In the genomic region with DNA sequence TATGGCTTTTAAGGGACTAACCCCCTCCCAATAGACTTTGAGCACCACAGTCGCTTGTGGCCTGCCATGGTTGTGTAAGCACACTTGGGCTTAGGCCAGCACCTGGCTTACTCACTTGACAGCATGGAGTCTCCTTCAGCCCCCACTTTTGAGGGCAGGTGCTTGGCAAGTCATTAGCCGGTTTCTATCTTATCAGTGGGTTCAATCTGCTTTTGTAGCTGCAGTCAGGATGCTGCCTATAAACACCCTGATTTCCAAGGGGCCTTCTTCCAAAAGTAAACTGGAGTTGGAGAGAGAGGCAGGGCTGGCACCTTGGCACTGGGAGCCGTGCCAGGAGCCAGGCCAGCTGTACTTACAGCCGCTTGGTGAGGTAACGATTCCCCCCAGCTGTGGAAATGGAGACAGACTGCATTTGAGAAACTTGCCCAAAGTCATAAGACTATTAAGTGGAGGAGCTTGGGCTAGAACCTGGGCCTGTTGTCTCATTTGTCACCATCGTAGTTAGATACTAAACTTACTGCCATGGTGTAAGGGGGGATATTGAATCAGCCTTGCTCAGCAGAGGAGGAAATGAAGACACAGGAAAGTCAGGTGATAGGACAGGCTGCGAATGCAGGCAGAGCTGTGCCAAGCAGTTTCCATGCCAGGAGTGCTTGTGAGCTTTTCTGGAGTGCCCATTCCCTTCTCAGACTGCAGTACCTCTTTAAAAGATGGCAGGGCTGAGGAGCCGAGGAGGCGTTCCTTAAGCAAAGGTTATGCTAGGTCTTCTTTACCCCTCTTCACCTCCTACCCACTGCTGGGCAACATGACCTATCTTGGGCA, we compare ENCODE assay signal across 10 cellular contexts.
DNase-seq lines count a peak whose midpoint lies in the region; ATAC-seq and TF ChIP-seq lines count a peak whose summit lies in the region.
"Had no signal": no experiment of that assay in that cellular context is flagged by ENCODE, and none has a peak within 500 bp of the region (broad histone marks: within the 10 kb centered on the region; RNA-seq: fewer than 3 reads in every experiment).

No MANE protein-coding gene starts in this region.

- H3K27ac ChIP-seq in gastroesophageal sphincter (peak overlapping the region in 3 of 4 donors; percentile 46 to 70 (median 54)), thymus (ENCODE audit: low read depth) (peak overlapping the region; percentile 47)

- H3K4me1 Mint-ChIP-seq in activated naive CD4-positive, alpha-beta T cell treated with anti-CD3 and anti-CD28 coated beads, Interleukin-2, amount 10 ng/mL, durations not matched to agents 7 days and 5 days = peaks cover 64% of the 10 kb centered on the region

- no peaks in the 10 kb centered on the region for H3K27me3 Mint-ChIP-seq in activated naive CD4-positive, alpha-beta T cell treated with anti-CD3 and anti-CD28 coated beads, Interleukin-2, amount 10 ng/mL, durations not matched to agents 7 days and 5 days

- H3K36me3 ChIP-seq in gastroesophageal sphincter = no peaks in the 10 kb centered on the region
- no peaks in the 10 kb centered on the region for H3K36me3 ChIP-seq in thymus (ENCODE audit: control insufficient read depth, insufficient read depth)

- H3K27me3 ChIP-seq in gastroesophageal sphincter (no peaks in the 10 kb centered on the region), thymus (ENCODE audit: control insufficient read depth, insufficient read depth) (no peaks in the 10 kb centered on the region)

- H3K4me1 ChIP-seq in gastroesophageal sphincter = peaks cover 0 to 65% (median 22%) of the 10 kb centered on the region in 3 donors
- peaks cover 36% of the 10 kb centered on the region for H3K4me1 ChIP-seq in thymus (ENCODE audit: control insufficient read depth, insufficient read depth, low read length)

- H3K4me3 ChIP-seq in gastroesophageal sphincter = no peak overlapping the region
- no peak overlapping the region for H3K4me3 ChIP-seq in thymus (ENCODE audit: low read length)

- no peaks in the 10 kb centered on the region for H3K9me3 ChIP-seq in gastroesophageal sphincter
- no peaks in the 10 kb centered on the region for H3K9me3 ChIP-seq in thymus (ENCODE audit: control insufficient read depth)

- ATAC-seq in gastroesophageal sphincter (peak; percentile 40), HG03457 (IDR thresholded peaks at IDR 0.05; ENCODE audit: unreplicated experiment) (no peak)

- no peak for DNase-seq in activated naive CD4-positive, alpha-beta T cell treated with anti-CD3 and anti-CD28 coated beads, Interleukin-2, amount 10 ng/mL, durations not matched to agents 7 days and 5 days
- no peak for DNase-seq in activated naive CD4-positive, alpha-beta T cell treated with anti-CD3 and anti-CD28 coated beads, Interleukin-2, amount 50 U/mL, for 16 hours
- peak; percentile 64 for DNase-seq in NCI-H446 treated with DMSO at 0.1 percent for 48 hours (lab: John Stamatoyannopoulos, UW)
- no peak for DNase-seq in RKO (ENCODE audit: low spot score)
- no peak for DNase-seq in middle frontal gyrus (ENCODE audit: extremely low spot score, low spot score)
- DNase-seq: activated CD8-positive, alpha-beta memory T cell treated with anti-CD3 and anti-CD28 coated beads for 24 hours; IMR-90 had no signal

- H3K36me3 Mint-ChIP-seq in activated naive CD4-positive, alpha-beta T cell treated with anti-CD3 and anti-CD28 coated beads, Interleukin-2, amount 10 ng/mL, durations not matched to agents 7 days and 5 days = peaks cover 23% of the 10 kb centered on the region

- no peak overlapping the region for H3K4me3 Mint-ChIP-seq in activated naive CD4-positive, alpha-beta T cell treated with anti-CD3 and anti-CD28 coated beads, Interleukin-2, amount 10 ng/mL, durations not matched to agents 7 days and 5 days

- H3K27ac Mint-ChIP-seq in activated naive CD4-positive, alpha-beta T cell treated with anti-CD3 and anti-CD28 coated beads, Interleukin-2, amount 10 ng/mL, durations not matched to agents 7 days and 5 days = peak overlapping the region; percentile 28

- TF ChIP-seq CTCF in gastroesophageal sphincter (IDR thresholded peaks at IDR 0.05) = no peak

- no peak for TF ChIP-seq EP300 in gastroesophageal sphincter (IDR thresholded peaks at IDR 0.05)

- no peak for TF ChIP-seq POLR2A in gastroesophageal sphincter (IDR thresholded peaks at IDR 0.05)

- H3K9me3 Mint-ChIP-seq in activated naive CD4-positive, alpha-beta T cell treated with anti-CD3 and anti-CD28 coated beads, Interleukin-2, amount 10 ng/mL, durations not matched to agents 7 days and 5 days = no peaks in the 10 kb centered on the region

- CTCF ChIA-PET in activated naive CD4-positive, alpha-beta T cell treated with anti-CD3 and anti-CD28 coated beads, Interleukin-2, amount 10 ng/mL, durations not matched to agents 7 days and 5 days (lab: Charles Lee) = interaction anchor here (1.1 to 3.4 kb wide), 6 partner anchors 16 to 87 kb away, joined by 3 to 19 read pairs (median 3); no protein-coding TSS in a partner anchor

- WGBS in gastroesophageal sphincter (ENCODE audit: low coverage in 1 of 2), 2 donors = 64% methylated on average over 7 to 8 of the region's 9 CpGs
- WGBS in thymus = 35% methylated on average over 9 of the region's 9 CpGs
